Comparison of ENCODE assay signal across 8 cellular contexts in the genomic region with DNA sequence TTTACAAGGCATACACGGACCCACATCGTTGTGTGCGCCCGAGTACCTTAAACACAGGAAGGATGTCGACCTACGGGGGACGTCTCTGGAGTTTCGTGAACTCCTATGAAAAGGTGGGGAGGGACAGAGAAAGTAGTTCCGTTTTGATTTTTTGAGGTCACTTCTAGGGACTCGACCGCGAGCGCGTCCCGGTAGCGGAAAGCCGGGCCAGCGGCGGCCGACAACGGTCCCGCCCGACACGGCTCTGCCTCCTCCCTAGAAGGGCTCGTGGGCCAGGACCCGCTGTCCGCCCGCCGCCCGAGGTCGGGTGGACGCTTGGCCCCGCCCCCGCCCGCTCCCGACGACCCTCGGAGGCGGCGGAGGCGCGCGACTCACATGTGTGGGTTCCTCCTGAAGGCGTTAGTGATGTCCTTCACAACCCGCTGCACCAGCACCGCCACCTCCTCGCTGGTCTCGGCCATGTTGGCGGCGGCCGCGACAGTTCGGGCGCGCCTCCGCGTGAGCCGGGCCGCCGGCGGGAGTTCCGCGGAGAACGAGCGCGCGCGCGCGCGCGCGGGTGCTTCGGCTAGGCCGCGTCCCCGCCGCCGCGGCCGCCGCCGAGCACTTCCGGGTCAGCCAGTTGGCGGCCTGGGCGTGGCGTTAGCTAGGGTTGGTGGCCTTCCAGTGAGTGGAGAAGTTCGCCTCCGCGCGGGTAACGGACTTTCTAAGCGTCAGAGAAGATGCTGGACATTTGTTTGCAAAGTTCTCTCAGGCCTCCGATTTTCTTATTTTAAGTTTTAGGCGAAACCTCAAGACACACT. TPM values are rescaled to one million over a fixed set of nuclear protein-coding genes. Genes with fewer than 3 reads are reported as not detected.
DNase-seq lines count a peak whose midpoint lies in the region; ATAC-seq and TF ChIP-seq lines count a peak whose summit lies in the region.

A gene with protein sequence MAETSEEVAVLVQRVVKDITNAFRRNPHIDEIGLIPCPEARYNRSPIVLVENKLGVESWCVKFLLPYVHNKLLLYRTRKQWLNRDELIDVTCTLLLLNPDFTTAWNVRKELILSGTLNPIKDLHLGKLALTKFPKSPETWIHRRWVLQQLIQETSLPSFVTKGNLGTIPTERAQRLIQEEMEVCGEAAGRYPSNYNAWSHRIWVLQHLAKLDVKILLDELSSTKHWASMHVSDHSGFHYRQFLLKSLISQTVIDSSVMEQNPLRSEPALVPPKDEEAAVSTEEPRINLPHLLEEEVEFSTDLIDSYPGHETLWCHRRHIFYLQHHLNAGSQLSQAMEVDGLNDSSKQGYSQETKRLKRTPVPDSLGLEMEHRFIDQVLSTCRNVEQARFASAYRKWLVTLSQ (minus strand): TSS at position 534 of the 800 bp plus-strand sequence. CDS start 73 bp downstream, at position 461.

- peak within 1 kb of the TSS; percentile 98 for H3K4me2 ChIP-seq in KMS-11

- H3K27me3 Mint-ChIP-seq in activated T-cell treated with anti-CD3 and anti-CD28 coated beads, Interleukin-2, amount 50 U/mL, for 72 hours (ENCODE audit: low read depth): no peaks in the 10 kb centered on the region

- POLR2A ChIA-PET in Panc1 (lab: Charles Lee): no interaction called here

- H3K27me3 ChIP-seq in KMS-11 (ENCODE audit: insufficient read depth, low read depth) (no peaks in the 10 kb centered on the region), Panc1 (ENCODE audit: control insufficient read depth, insufficient read depth, low read length) (no peaks in the 10 kb centered on the region), esophagus squamous epithelium (no peaks in the 10 kb centered on the region)

- no peak within 1 kb of the TSS for H3K4me3 ChIP-seq in KMS-11 (IDR thresholded peaks at IDR 0.05; ENCODE audit: insufficient read depth, low read depth, low read length)
- H3K4me3 ChIP-seq in Panc1 (ENCODE audit: low read depth in 2 of 2, low read length in 2 of 2): peak within 1 kb of the TSS; percentile 76 to 88
- H3K4me3 ChIP-seq in esophagus squamous epithelium: peak within 1 kb of the TSS; percentile 62 to 99 (median 78)

- H3K79me2 ChIP-seq in KMS-11 (ENCODE audit: insufficient read depth, low read depth): peaks cover 43% of the 10 kb centered on the region

- peak within 1 kb of the TSS; percentile 94 for H2AFZ ChIP-seq in KMS-11 (ENCODE audit: low read depth)

- in situ Hi-C loops in Panc1 (cut with HindIII; ENCODE audit: low pct_unique_long_range_greater_than_20kb, low sequenced_read_pairs): no loop called here

- TF ChIP-seq CTCF in KMS-11 (conservative IDR thresholded peaks at IDR 0.05; ENCODE audit: low read depth, low read length) (no peak), Panc1 (IDR thresholded peaks at IDR 0.05) (no peak), esophagus squamous epithelium (IDR thresholded peaks at IDR 0.05) (peak in 1 of 6 experiments; percentile 0)

- TF ChIP-seq POLR2A in esophagus squamous epithelium (IDR thresholded peaks at IDR 0.05): peak in 3 of 4 donors; percentile 20 to 79 (median 60)

- BruUV-seq in Panc1 (replicated peaks; lab: Mats Ljungman, UMichigan): no TSS peak

- peak within 1 kb of the TSS; percentile 84 for H3K27ac ChIP-seq in KMS-11
- peak within 1 kb of the TSS; percentile 96 for H3K27ac ChIP-seq in Panc1 (ENCODE audit: low read length)
- H3K27ac ChIP-seq in esophagus squamous epithelium: peak within 1 kb of the TSS; percentile 89 to 99 (median 93)

- H3K36me3 Mint-ChIP-seq in activated T-cell treated with anti-CD3 and anti-CD28 coated beads, Interleukin-2, amount 50 U/mL, for 72 hours (ENCODE audit: insufficient read depth in 2 of 2): peaks cover 4 to 9% of the 10 kb centered on the region in 2 donors

- peak within 1 kb of the TSS; percentile 99 for H3K27ac Mint-ChIP-seq in activated T-cell treated with anti-CD3 and anti-CD28 coated beads, Interleukin-2, amount 50 U/mL, for 72 hours

- peak within 1 kb of the TSS; percentile 94 for H3K9ac ChIP-seq in KMS-11

- ATAC-seq in GM21786 (IDR thresholded peaks at IDR 0.05; ENCODE audit: unreplicated experiment): peak; percentile 85
- ATAC-seq in Panc1: peak; percentile 98
- ATAC-seq in activated T-cell treated with anti-CD3 and anti-CD28 coated beads, Interleukin-2, amount 50 U/mL, for 72 hours (replicated peaks in 1 of 2): peak; percentile 91 to 94

- CTCF ChIA-PET in Panc1 (lab: Charles Lee): no interaction called here

- intact Hi-C loops in Panc1 (cut with micrococcal nuclease; ENCODE audit: unreplicated experiment): loop anchor here (5.0 kb wide), 1 partner anchor 123 kb away; no protein-coding TSS in a partner anchor
- intact Hi-C loops in esophagus squamous epithelium (cut with DNase I): no loop called here

- H3K4me1 ChIP-seq in KMS-11 (ENCODE audit: low read depth, poor library complexity, severe bottlenecking): peaks cover 20% of the 10 kb centered on the region
- H3K4me1 ChIP-seq in Panc1 (ENCODE audit: control insufficient read depth, insufficient read depth, low read length): peaks cover 8% of the 10 kb centered on the region; the same call in 1 of the 2 replicates
- H3K4me1 ChIP-seq in esophagus squamous epithelium: peaks cover 0 to 37% (median 9%) of the 10 kb centered on the region in 3 donors

- DNase-seq in DMS79 (lab: John Stamatoyannopoulos, UW) (peak; percentile 40), Panc1 (ENCODE audit: low read depth, low spot score) (peak; percentile 32), esophagus squamous epithelium (lab: John Stamatoyannopoulos, UW) (peak; percentile 54), myocyte (ENCODE audit: low read depth) (peak; percentile 91)
- DNase-seq in activated T-cell treated with anti-CD3 and anti-CD28 coated beads, Interleukin-2, amount 50 U/mL, for 72 hours: peak; percentile 93 to 96
- DNase-seq in stimulated activated CD8-positive, alpha-beta memory T cell treated with anti-CD3 and anti-CD28 coated beads, Interleukin-7, amount 100 ng/mL, for 4 hours (ENCODE audit: low read depth in 2 of 2): peak; percentile 71 to 85

- 0 to 4% methylated on average over 7 to 9 of the region's 95 CpGs for WGBS in esophagus squamous epithelium, 2 donors

- H3K9me3 Mint-ChIP-seq in activated T-cell treated with anti-CD3 and anti-CD28 coated beads, Interleukin-2, amount 50 U/mL, for 72 hours: no peaks in the 10 kb centered on the region

- H3K4me1 Mint-ChIP-seq in activated T-cell treated with anti-CD3 and anti-CD28 coated beads, Interleukin-2, amount 50 U/mL, for 72 hours (ENCODE audit: low read depth): peaks cover 36% of the 10 kb centered on the region

- peak within 1 kb of the TSS; percentile 86 to 100 for H3K4me3 Mint-ChIP-seq in activated T-cell treated with anti-CD3 and anti-CD28 coated beads, Interleukin-2, amount 50 U/mL, for 72 hours

- H3K9me3 ChIP-seq in Panc1 (ENCODE audit: control insufficient read depth, insufficient read depth, low read depth, low read length) (no peaks in the 10 kb centered on the region), esophagus squamous epithelium (no peaks in the 10 kb centered on the region)

- no peaks in the 10 kb centered on the region for H3K36me3 ChIP-seq in KMS-11 (ENCODE audit: insufficient read depth)
- no peaks in the 10 kb centered on the region; the same call in none of the 2 replicates for H3K36me3 ChIP-seq in Panc1 (ENCODE audit: control insufficient read depth, insufficient read depth, low read length)
- H3K36me3 ChIP-seq in esophagus squamous epithelium: no peaks in the 10 kb centered on the region

- H4K20me1 ChIP-seq in KMS-11 (ENCODE audit: insufficient read depth): no peaks in the 10 kb centered on the region

RNA-seq across cellular contexts. Expression of the gene that starts here (rescaled TPM):
- total RNA-seq in Panc1 (2021; ENCODE audit: unreplicated experiment) (26.0 TPM), esophagus squamous epithelium (10 to 100 TPM; 19.8 to 68.3 (median 33.8) TPM), myocyte (40.3 and 55.1 TPM in 2 replicates)
- polyA plus RNA-seq in Panc1 (2012; ENCODE audit: insufficient read length): 6.1 TPM
- total RNA-seq in activated T-cell treated with anti-CD3 and anti-CD28 coated beads, Interleukin-2, amount 50 U/mL, for 72 hours: 10 to 100 TPM; 70.9 to 75.0 TPM
- 9.0 TPM for polyA plus RNA-seq in myocyte (2012)

Comparison
In these comparisons a context has a peak if more than half of its experiments do, and no peak if none do; other contexts are left out.
1. DNase-seq: peak in every context shown above with its lines; median percentile 94 in activated T-cell treated with anti-CD3 and anti-CD28 coated beads, Interleukin-2, amount 50 U/mL, for 72 hours; 91 in myocyte; 78 in stimulated activated CD8-positive, alpha-beta memory T cell treated with anti-CD3 and anti-CD28 coated beads, Interleukin-7, amount 100 ng/mL, for 4 hours; 54 in esophagus squamous epithelium; 40 in DMS79; 32 in Panc1.